8 cellular contexts compared by ENCODE assay signal in genomic region chr2:201116959-201117734, GRCh38. TPM values are rescaled to one million over a fixed set of nuclear protein-coding genes. Genes with fewer than 3 reads are reported as not detected.
DNase-seq lines count a peak whose midpoint lies in the region; ATAC-seq and TF ChIP-seq lines count a peak whose summit lies in the region.

No MANE protein-coding gene starts in this region.

- intact Hi-C loops in posterior vena cava (cut with DNase I): loop anchor here in 1 of 2 donors (5.0 kb wide), 1 partner anchor 35 kb away; no protein-coding TSS in a partner anchor

- H3K27ac ChIP-seq in cardiac muscle cell: no peak overlapping the region

- peak; percentile 22 for ATAC-seq in HG02973 (IDR thresholded peaks at IDR 0.05; ENCODE audit: unreplicated experiment)

- H3K36me3 ChIP-seq in adipocyte (ENCODE audit: control insufficient read depth, insufficient read depth, low read length, severe bottlenecking): peaks cover 5% of the 10 kb centered on the region
- no peaks in the 10 kb centered on the region for H3K36me3 ChIP-seq in cardiac muscle cell

- DNase-seq in activated gamma-delta T cell treated with Interleukin-2 at 50 U/mL for 16 hours (peak; percentile 35), activated gamma-delta T cell (lab: John Stamatoyannopoulos, UW) (no peak), NOMO-1 (lab: John Stamatoyannopoulos, UW; ENCODE audit: unreplicated experiment in 2 of 2) (peak; percentile 82 to 94), adipocyte (ENCODE audit: low read depth) (peak; percentile 92), cardiac muscle cell (ENCODE audit: low read depth in 1 of 2, low spot score in 1 of 2) (peak in 1 of 2 donors; percentile 91), posterior vena cava (ENCODE audit: low spot score) (peak; percentile 90), NCI-H1930 (lab: John Stamatoyannopoulos, UW) (no peak)

- peaks cover 35% of the 10 kb centered on the region for H3K4me1 ChIP-seq in adipocyte (ENCODE audit: control insufficient read depth, insufficient read depth, low read length)
- no peaks in the 10 kb centered on the region for H3K4me1 ChIP-seq in cardiac muscle cell (ENCODE audit: low read depth)

- H3K9ac ChIP-seq in adipocyte (ENCODE audit: low read length): peak overlapping the region; percentile 100

- H3K4me3 ChIP-seq in adipocyte (ENCODE audit: low read length) (peak overlapping the region; percentile 91), cardiac muscle cell (peak overlapping the region; percentile 29)

- H3K9me3 ChIP-seq in adipocyte (ENCODE audit: control insufficient read depth, low read length) (no peaks in the 10 kb centered on the region), cardiac muscle cell (ENCODE audit: low read depth) (no peaks in the 10 kb centered on the region)

- TF ChIP-seq CTCF in cardiac muscle cell (IDR thresholded peaks at IDR 0.05; ENCODE audit: low read depth, low read length): peak; percentile 40

- no peaks in the 10 kb centered on the region for H3K27me3 ChIP-seq in adipocyte (replicated peaks; ENCODE audit: control insufficient read depth, insufficient read depth, low read length)
- no peaks in the 10 kb centered on the region for H3K27me3 ChIP-seq in cardiac muscle cell

RNA-seq across cellular contexts. Expression of gene CFLAR, which starts 1.2 kb away (rescaled TPM):
- total RNA-seq in cardiac muscle cell: 5.0 and 13.5 TPM in 2 replicates
- 5.1 and 14.2 TPM in 2 replicates for polyA plus RNA-seq in cardiac muscle cell
- 100 to 1,000 TPM; 140 to 142 TPM for total RNA-seq in posterior vena cava

RNA-seq across cellular contexts. Expression of gene NDUFB3, which starts 45.3 kb away (rescaled TPM):
- total RNA-seq in cardiac muscle cell: 111 and 157 TPM in 2 replicates
- 333 and 441 TPM in 2 replicates for polyA plus RNA-seq in cardiac muscle cell
- 10 to 100 TPM; 60.6 to 69.0 TPM for total RNA-seq in posterior vena cava

RNA-seq across cellular contexts. Expression of gene HYCC2, which starts 45.7 kb away (rescaled TPM):
- total RNA-seq in cardiac muscle cell (3.1 and 7.0 TPM in 2 replicates), posterior vena cava (10 to 100 TPM; 21.2 to 21.5 TPM)
- polyA plus RNA-seq in cardiac muscle cell: 6.1 and 9.2 TPM in 2 replicates

Comparison
In these comparisons a context has a peak if more than half of its experiments do, and no peak if none do; other contexts are left out.
1. DNase-seq: peak in activated gamma-delta T cell treated with Interleukin-2 at 50 U/mL for 16 hours (single experiment), NOMO-1 (2 of 2), adipocyte (single experiment) and posterior vena cava (single experiment); none in activated gamma-delta T cell (single experiment) and NCI-H1930 (0 of 2).